In the genomic region with DNA sequence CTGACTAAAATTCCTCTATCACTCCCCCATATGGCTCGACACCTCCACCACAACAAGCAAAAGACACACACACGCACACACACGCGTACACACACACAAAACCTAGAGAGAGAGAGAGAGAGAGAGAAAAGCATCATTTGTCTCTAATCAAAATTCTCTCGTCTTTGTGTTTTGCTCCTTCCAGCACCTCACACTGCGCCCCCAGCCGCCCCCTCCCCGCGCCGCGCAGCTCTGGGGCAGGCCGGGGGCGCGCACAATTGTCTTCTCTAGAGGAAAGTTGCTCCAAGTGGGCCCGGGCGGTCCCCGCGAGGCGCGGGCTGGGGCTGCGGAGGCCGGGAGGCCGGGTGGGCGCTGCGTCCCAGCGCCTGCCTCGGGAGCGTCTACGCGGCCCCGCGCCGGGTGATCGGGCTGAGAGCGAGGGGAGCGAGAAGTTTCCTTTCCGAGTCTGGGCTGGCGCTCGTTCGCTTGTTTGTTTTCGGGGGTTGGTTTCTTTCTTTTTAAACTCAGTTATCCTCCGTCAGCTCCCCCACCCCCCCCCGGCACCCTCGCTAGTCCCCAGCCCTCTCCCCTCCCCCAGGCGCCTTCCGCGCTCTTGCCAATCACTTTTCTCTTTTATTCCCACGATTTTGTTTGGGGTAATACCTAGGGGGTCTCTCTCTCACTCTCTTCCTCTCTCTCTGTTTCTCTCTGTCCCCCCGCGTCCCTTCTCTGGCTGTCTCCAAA, we compare ENCODE assay signal across 1 cellular context.
A peak's percentile ranks its signal among the peaks of the same experiment; 100 is the strongest.
TF ChIP-seq lines count a peak whose summit lies in the region.

No MANE protein-coding gene starts in this region.

TF ChIP-seq in K562, 482 proteins besides CTCF, POLR2A, EP300 and RAD21 (continued from another document):
- TF ChIP-seq HDAC6 (IDR thresholded peaks at IDR 0.05; ENCODE audit: low read depth, low read length) (no peak), NR3C1 (CRISPR knock-in tag; IDR thresholded peaks at IDR 0.05) (no peak), EP400 (IDR thresholded peaks at IDR 0.05) (0 out of 2 replicates have a peak, but pooled peaks have one; percentile 1), JUND (IDR thresholded peaks at IDR 0.05; ENCODE audit: borderline replicate concordance, low read depth, low read length) (0 out of 2 replicates have a peak, but pooled peaks have one; percentile 1), JUND (tag; IDR thresholded peaks at IDR 0.05; ENCODE audit: borderline replicate concordance, low read depth, low read length) (no peak), ZNF253 (CRISPR knock-in tag; conservative IDR thresholded peaks at IDR 0.05) (no peak), ZNF311 (CRISPR knock-in tag; IDR thresholded peaks at IDR 0.05) (no peak), NELFE (IDR thresholded peaks at IDR 0.05; ENCODE audit: insufficient read depth, insufficient read length) (no peak), POLR2B (IDR thresholded peaks at IDR 0.05; ENCODE audit: low read depth, partially characterized antibody) (peak; percentile 49), MEF2A (IDR thresholded peaks at IDR 0.05; ENCODE audit: control insufficient read depth, low read depth, low read length) (no peak), FOSL1 (tag; conservative IDR thresholded peaks at IDR 0.05) (no peak), MYBL2 (IDR thresholded peaks at IDR 0.05; ENCODE audit: low read depth) (no peak), MYBL2 (CRISPR knock-in tag; IDR thresholded peaks at IDR 0.05; ENCODE audit: borderline replicate concordance) (no peak), MAZ (CRISPR knock-in tag; conservative IDR thresholded peaks at IDR 0.05 in 1 of 2, IDR thresholded peaks at IDR 0.05 in 1 of 2) (peak in 1 of 2 experiments; percentile 46; a peak in 1 of 4 replicates), SMARCB1 (IDR thresholded peaks at IDR 0.05; ENCODE audit: insufficient read length, low read depth) (no peak), ETV6 (IDR thresholded peaks at IDR 0.05; ENCODE audit: borderline replicate concordance in 1 of 2, low read depth in 2 of 2, low read length in 1 of 2) (no peak), ETV6 (CRISPR knock-in tag; IDR thresholded peaks at IDR 0.05; ENCODE audit: borderline replicate concordance) (no peak), ZBTB8A (IDR thresholded peaks at IDR 0.05; ENCODE audit: partially characterized antibody) (no peak), SMAD3 (CRISPR knock-in tag; conservative IDR thresholded peaks at IDR 0.05) (no peak), TAF1 (IDR thresholded peaks at IDR 0.05; ENCODE audit: control insufficient read depth, extremely low read depth, insufficient read depth, low read length, severe bottlenecking) (peak; percentile 17), ELF4 (CRISPR knock-in tag; IDR thresholded peaks at IDR 0.05) (no peak), LCOR (CRISPR knock-in tag; IDR thresholded peaks at IDR 0.05) (peak; percentile 41; the same call in 1 of the 2 replicates), TAL1 (IDR thresholded peaks at IDR 0.05) (no peak), SMARCA4 (IDR thresholded peaks at IDR 0.05) (0 out of 2 replicates have a peak, but pooled peaks have one; percentile 32), SP1 (CRISPR knock-in tag; IDR thresholded peaks at IDR 0.05) (no peak), ZSCAN32 (CRISPR knock-in tag; IDR thresholded peaks at IDR 0.05) (no peak)
- TF ChIP-seq, protein P1, sequence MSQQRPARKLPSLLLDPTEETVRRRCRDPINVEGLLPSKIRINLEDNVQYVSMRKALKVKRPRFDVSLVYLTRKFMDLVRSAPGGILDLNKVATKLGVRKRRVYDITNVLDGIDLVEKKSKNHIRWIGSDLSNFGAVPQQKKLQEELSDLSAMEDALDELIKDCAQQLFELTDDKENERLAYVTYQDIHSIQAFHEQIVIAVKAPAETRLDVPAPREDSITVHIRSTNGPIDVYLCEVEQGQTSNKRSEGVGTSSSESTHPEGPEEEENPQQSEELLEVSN (IDR thresholded peaks at IDR 0.05; ENCODE audit: borderline replicate concordance in 1 of 2, extremely low read depth in 1 of 2, insufficient read depth in 1 of 2, insufficient read length in 1 of 2, low read depth in 1 of 2, low read length in 1 of 2, poor library complexity in 1 of 2, severe bottlenecking in 1 of 2), result no peak
- TF ChIP-seq, protein P2, sequence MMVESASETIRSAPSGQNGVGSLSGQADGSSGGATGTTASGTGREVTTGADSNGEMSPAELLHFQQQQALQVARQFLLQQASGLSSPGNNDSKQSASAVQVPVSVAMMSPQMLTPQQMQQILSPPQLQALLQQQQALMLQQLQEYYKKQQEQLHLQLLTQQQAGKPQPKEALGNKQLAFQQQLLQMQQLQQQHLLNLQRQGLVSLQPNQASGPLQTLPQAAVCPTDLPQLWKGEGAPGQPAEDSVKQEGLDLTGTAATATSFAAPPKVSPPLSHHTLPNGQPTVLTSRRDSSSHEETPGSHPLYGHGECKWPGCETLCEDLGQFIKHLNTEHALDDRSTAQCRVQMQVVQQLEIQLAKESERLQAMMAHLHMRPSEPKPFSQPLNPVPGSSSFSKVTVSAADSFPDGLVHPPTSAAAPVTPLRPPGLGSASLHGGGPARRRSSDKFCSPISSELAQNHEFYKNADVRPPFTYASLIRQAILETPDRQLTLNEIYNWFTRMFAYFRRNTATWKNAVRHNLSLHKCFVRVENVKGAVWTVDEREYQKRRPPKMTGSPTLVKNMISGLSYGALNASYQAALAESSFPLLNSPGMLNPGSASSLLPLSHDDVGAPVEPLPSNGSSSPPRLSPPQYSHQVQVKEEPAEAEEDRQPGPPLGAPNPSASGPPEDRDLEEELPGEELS (CRISPR knock-in tag; IDR thresholded peaks at IDR 0.05; ENCODE audit: borderline replicate concordance), result no peak
- TF ChIP-seq, protein P3, sequence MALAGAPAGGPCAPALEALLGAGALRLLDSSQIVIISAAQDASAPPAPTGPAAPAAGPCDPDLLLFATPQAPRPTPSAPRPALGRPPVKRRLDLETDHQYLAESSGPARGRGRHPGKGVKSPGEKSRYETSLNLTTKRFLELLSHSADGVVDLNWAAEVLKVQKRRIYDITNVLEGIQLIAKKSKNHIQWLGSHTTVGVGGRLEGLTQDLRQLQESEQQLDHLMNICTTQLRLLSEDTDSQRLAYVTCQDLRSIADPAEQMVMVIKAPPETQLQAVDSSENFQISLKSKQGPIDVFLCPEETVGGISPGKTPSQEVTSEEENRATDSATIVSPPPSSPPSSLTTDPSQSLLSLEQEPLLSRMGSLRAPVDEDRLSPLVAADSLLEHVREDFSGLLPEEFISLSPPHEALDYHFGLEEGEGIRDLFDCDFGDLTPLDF (CRISPR knock-in tag; IDR thresholded peaks at IDR 0.05), result no peak
- TF ChIP-seq, protein P4, sequence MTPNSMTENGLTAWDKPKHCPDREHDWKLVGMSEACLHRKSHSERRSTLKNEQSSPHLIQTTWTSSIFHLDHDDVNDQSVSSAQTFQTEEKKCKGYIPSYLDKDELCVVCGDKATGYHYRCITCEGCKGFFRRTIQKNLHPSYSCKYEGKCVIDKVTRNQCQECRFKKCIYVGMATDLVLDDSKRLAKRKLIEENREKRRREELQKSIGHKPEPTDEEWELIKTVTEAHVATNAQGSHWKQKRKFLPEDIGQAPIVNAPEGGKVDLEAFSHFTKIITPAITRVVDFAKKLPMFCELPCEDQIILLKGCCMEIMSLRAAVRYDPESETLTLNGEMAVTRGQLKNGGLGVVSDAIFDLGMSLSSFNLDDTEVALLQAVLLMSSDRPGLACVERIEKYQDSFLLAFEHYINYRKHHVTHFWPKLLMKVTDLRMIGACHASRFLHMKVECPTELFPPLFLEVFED (CRISPR knock-in tag; conservative IDR thresholded peaks at IDR 0.05), result no peak
- TF ChIP-seq, protein P5, sequence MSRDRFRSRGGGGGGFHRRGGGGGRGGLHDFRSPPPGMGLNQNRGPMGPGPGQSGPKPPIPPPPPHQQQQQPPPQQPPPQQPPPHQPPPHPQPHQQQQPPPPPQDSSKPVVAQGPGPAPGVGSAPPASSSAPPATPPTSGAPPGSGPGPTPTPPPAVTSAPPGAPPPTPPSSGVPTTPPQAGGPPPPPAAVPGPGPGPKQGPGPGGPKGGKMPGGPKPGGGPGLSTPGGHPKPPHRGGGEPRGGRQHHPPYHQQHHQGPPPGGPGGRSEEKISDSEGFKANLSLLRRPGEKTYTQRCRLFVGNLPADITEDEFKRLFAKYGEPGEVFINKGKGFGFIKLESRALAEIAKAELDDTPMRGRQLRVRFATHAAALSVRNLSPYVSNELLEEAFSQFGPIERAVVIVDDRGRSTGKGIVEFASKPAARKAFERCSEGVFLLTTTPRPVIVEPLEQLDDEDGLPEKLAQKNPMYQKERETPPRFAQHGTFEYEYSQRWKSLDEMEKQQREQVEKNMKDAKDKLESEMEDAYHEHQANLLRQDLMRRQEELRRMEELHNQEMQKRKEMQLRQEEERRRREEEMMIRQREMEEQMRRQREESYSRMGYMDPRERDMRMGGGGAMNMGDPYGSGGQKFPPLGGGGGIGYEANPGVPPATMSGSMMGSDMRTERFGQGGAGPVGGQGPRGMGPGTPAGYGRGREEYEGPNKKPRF (IDR thresholded peaks at IDR 0.05; ENCODE audit: low read depth, low read length), result no peak
- TF ChIP-seq, protein P6, sequence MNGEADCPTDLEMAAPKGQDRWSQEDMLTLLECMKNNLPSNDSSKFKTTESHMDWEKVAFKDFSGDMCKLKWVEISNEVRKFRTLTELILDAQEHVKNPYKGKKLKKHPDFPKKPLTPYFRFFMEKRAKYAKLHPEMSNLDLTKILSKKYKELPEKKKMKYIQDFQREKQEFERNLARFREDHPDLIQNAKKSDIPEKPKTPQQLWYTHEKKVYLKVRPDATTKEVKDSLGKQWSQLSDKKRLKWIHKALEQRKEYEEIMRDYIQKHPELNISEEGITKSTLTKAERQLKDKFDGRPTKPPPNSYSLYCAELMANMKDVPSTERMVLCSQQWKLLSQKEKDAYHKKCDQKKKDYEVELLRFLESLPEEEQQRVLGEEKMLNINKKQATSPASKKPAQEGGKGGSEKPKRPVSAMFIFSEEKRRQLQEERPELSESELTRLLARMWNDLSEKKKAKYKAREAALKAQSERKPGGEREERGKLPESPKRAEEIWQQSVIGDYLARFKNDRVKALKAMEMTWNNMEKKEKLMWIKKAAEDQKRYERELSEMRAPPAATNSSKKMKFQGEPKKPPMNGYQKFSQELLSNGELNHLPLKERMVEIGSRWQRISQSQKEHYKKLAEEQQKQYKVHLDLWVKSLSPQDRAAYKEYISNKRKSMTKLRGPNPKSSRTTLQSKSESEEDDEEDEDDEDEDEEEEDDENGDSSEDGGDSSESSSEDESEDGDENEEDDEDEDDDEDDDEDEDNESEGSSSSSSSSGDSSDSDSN (IDR thresholded peaks at IDR 0.05; ENCODE audit: borderline replicate concordance in 1 of 2, low read depth in 2 of 2, low read length in 2 of 2), result peak; percentile 26 to 74; a peak in 1 of 4 replicates
- TF ChIP-seq, protein P7, sequence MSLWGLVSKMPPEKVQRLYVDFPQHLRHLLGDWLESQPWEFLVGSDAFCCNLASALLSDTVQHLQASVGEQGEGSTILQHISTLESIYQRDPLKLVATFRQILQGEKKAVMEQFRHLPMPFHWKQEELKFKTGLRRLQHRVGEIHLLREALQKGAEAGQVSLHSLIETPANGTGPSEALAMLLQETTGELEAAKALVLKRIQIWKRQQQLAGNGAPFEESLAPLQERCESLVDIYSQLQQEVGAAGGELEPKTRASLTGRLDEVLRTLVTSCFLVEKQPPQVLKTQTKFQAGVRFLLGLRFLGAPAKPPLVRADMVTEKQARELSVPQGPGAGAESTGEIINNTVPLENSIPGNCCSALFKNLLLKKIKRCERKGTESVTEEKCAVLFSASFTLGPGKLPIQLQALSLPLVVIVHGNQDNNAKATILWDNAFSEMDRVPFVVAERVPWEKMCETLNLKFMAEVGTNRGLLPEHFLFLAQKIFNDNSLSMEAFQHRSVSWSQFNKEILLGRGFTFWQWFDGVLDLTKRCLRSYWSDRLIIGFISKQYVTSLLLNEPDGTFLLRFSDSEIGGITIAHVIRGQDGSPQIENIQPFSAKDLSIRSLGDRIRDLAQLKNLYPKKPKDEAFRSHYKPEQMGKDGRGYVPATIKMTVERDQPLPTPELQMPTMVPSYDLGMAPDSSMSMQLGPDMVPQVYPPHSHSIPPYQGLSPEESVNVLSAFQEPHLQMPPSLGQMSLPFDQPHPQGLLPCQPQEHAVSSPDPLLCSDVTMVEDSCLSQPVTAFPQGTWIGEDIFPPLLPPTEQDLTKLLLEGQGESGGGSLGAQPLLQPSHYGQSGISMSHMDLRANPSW (CRISPR knock-in tag; IDR thresholded peaks at IDR 0.05), result no peak
- TF ChIP-seq, protein P8, sequence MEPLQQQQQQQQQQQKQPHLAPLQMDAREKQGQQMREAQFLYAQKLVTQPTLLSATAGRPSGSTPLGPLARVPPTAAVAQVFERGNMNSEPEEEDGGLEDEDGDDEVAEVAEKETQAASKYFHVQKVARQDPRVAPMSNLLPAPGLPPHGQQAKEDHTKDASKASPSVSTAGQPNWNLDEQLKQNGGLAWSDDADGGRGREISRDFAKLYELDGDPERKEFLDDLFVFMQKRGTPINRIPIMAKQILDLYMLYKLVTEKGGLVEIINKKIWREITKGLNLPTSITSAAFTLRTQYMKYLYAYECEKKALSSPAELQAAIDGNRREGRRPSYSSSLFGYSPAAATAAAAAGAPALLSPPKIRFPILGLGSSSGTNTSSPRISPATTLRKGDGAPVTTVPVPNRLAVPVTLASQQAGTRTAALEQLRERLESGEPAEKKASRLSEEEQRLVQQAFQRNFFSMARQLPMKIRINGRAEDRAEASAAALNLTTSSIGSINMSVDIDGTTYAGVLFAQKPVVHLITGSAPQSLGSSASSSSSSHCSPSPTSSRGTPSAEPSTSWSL (CRISPR knock-in tag; IDR thresholded peaks at IDR 0.05; ENCODE audit: borderline replicate concordance), result no peak
- TF ChIP-seq, protein P9, sequence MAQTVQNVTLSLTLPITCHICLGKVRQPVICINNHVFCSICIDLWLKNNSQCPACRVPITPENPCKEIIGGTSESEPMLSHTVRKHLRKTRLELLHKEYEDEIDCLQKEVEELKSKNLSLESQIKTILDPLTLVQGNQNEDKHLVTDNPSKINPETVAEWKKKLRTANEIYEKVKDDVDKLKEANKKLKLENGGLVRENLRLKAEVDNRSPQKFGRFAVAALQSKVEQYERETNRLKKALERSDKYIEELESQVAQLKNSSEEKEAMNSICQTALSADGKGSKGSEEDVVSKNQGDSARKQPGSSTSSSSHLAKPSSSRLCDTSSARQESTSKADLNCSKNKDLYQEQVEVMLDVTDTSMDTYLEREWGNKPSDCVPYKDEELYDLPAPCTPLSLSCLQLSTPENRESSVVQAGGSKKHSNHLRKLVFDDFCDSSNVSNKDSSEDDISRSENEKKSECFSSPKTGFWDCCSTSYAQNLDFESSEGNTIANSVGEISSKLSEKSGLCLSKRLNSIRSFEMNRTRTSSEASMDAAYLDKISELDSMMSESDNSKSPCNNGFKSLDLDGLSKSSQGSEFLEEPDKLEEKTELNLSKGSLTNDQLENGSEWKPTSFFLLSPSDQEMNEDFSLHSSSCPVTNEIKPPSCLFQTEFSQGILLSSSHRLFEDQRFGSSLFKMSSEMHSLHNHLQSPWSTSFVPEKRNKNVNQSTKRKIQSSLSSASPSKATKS (CRISPR knock-in tag; IDR thresholded peaks at IDR 0.05), result no peak
